In genomic region chr15:56718560-56718959, GRCh38 we compare ENCODE assay signal across 20 cellular contexts.
"Had no signal": no experiment of that assay in that cellular context is flagged by ENCODE, and none has a peak within 500 bp of the region (broad histone marks: within the 10 kb centered on the region; RNA-seq: fewer than 3 reads in every experiment).

No MANE protein-coding gene starts in this region.

- H3K27me3 ChIP-seq: esophagus muscularis mucosa, hepatocyte, left lung had no signal

- H3K4me3 ChIP-seq: esophagus muscularis mucosa, hepatocyte, left lung, mucosa of descending colon had no signal

- H3K4me2 ChIP-seq: hepatocyte had no signal

- H2AFZ ChIP-seq: hepatocyte had no signal

- H3K9me3 ChIP-seq: esophagus muscularis mucosa, left lung, mucosa of descending colon had no signal

- H3K36me3 Mint-ChIP-seq: natural killer cell had no signal

- H3K9me3 Mint-ChIP-seq: natural killer cell had no signal

- H3K27ac Mint-ChIP-seq: activated CD4-positive, alpha-beta T cell treated with anti-CD3 and anti-CD28 coated beads for 36 hours; activated CD8-positive, alpha-beta T cell treated with anti-CD3 and anti-CD28 coated beads, Interleukin-2, amount 10 ng/mL, durations not matched to agents 7 days and 5 days; natural killer cell had no signal

- ATAC-seq: activated CD4-positive, alpha-beta T cell treated with anti-CD3 and anti-CD28 coated beads for 36 hours; activated CD8-positive, alpha-beta T cell treated with anti-CD3 and anti-CD28 coated beads, Interleukin-2, amount 10 ng/mL, durations not matched to agents 7 days and 5 days; activated naive CD4-positive, alpha-beta T cell treated with anti-CD3 and anti-CD28 coated beads, Interleukin-2, amount 50 U/mL, for 72 hours; left lung; mucosa of descending colon; natural killer cell had no signal

- H3K27ac ChIP-seq: esophagus muscularis mucosa, hepatocyte, left lung, VCaP had no signal

- H3K27me3 Mint-ChIP-seq: activated CD4-positive, alpha-beta T cell treated with anti-CD3 and anti-CD28 coated beads for 36 hours had no signal

- H3K4me3 Mint-ChIP-seq: activated CD4-positive, alpha-beta T cell treated with anti-CD3 and anti-CD28 coated beads for 36 hours; activated CD8-positive, alpha-beta T cell treated with anti-CD3 and anti-CD28 coated beads, Interleukin-2, amount 10 ng/mL, durations not matched to agents 7 days and 5 days; natural killer cell had no signal

- H3K79me2 ChIP-seq: hepatocyte had no signal

- H3K36me3 ChIP-seq: esophagus muscularis mucosa, left lung had no signal

- DNase-seq: activated CD4-positive, alpha-beta T cell treated with anti-CD3 and anti-CD28 coated beads for 36 hours; activated CD8-positive, alpha-beta memory T cell treated with anti-CD3 and anti-CD28 coated beads, Interleukin-2, amount 50 U/mL, for 4 hours; activated CD8-positive, alpha-beta T cell treated with anti-CD3 and anti-CD28 coated beads, Interleukin-2, amount 10 ng/mL, durations not matched to agents 7 days and 5 days; activated effector memory CD4-positive, alpha-beta T cell treated with anti-CD3 and anti-CD28 coated beads, Interleukin-2, amount 50 U/mL, for 16 hours; activated T-cell treated with anti-CD3 and anti-CD28 coated beads, Interleukin-2, amount 50 U/mL, for 48 hours; amniotic stem cell; kidney; left lung; mammary epithelial cell; mucosa of descending colon; natural killer cell; nucleus accumbens; posterior cingulate gyrus; stimulated activated CD4-positive, alpha-beta T cell treated with anti-CD3 and anti-CD28 coated beads, Interleukin-2, amount 100 ng/mL, for 48 hours; stimulated activated naive CD4-positive, alpha-beta T cell; substantia nigra had no signal
